In genomic region chr20:50055524-50056083, GRCh38 we compare ENCODE assay signal across 19 cellular contexts. TPM values are rescaled to one million over a fixed set of nuclear protein-coding genes. Genes with fewer than 3 reads are reported as not detected.
A peak's percentile ranks its signal among the peaks of the same experiment; 100 is the strongest.
DNase-seq lines count a peak whose midpoint lies in the region; TF ChIP-seq lines count a peak whose summit lies in the region.
"Had no signal": no experiment of that assay in that cellular context is flagged by ENCODE, and none has a peak within 500 bp of the region (broad histone marks: within the 10 kb centered on the region; RNA-seq: fewer than 3 reads in every experiment).

No MANE protein-coding gene starts in this region.

- H3K4me2 ChIP-seq in Karpas-422 (ENCODE audit: low read depth, low read length, poor library complexity, severe bottlenecking): no peak overlapping the region

- peak overlapping the region; percentile 27; the same call in 1 of the 2 replicates for H3K4me3 ChIP-seq in BE2C (ENCODE audit: low read depth, low read length)
- no peak overlapping the region for H3K4me3 ChIP-seq in NT2/D1 (ENCODE audit: insufficient read length, low read depth)
- H3K4me3 ChIP-seq in HAP-1: no peak overlapping the region
- no peak overlapping the region for H3K4me3 ChIP-seq in Karpas-422 (ENCODE audit: low read length)
- H3K4me3 ChIP-seq: left lung, vagina had no signal

- H3K36me3 Mint-ChIP-seq in nephron (ENCODE audit: low read depth): no peaks in the 10 kb centered on the region
- H3K36me3 Mint-ChIP-seq: activated naive CD4-positive, alpha-beta T cell treated with anti-CD3 and anti-CD28 coated beads, Interleukin-2, amount 10 ng/mL, durations not matched to agents 7 days and 5 days had no signal

- H3K9me3 ChIP-seq in BE2C (no peaks in the 10 kb centered on the region), NT2/D1 (ENCODE audit: insufficient read depth, low read length) (no peaks in the 10 kb centered on the region), HAP-1 (no peaks in the 10 kb centered on the region), Karpas-422 (ENCODE audit: low read length) (no peaks in the 10 kb centered on the region)
- H3K9me3 ChIP-seq: left lung, vagina had no signal

- H3K4me1 ChIP-seq in BE2C (peaks cover 13% of the 10 kb centered on the region), NT2/D1 (ENCODE audit: insufficient read depth, insufficient read length) (peaks cover 13% of the 10 kb centered on the region), HAP-1 (no peaks in the 10 kb centered on the region), Karpas-422 (ENCODE audit: low read length) (no peaks in the 10 kb centered on the region)

- H3K9me3 Mint-ChIP-seq in nephron: no peaks in the 10 kb centered on the region
- H3K9me3 Mint-ChIP-seq: activated naive CD4-positive, alpha-beta T cell treated with anti-CD3 and anti-CD28 coated beads, Interleukin-2, amount 10 ng/mL, durations not matched to agents 7 days and 5 days; activated T-cell treated with anti-CD3 and anti-CD28 coated beads, Interleukin-2, amount 50 U/mL, for 4 hours; effector memory CD8-positive, alpha-beta T cell had no signal

- H3K27me3 ChIP-seq in BE2C: no peaks in the 10 kb centered on the region
- H3K27me3 ChIP-seq in NT2/D1 (ENCODE audit: insufficient read depth, insufficient read length): no peaks in the 10 kb centered on the region
- no peaks in the 10 kb centered on the region for H3K27me3 ChIP-seq in HAP-1 (ENCODE audit: low read depth)
- H3K27me3 ChIP-seq in Karpas-422 (ENCODE audit: low read length): no peaks in the 10 kb centered on the region
- H3K27me3 ChIP-seq: vagina had no signal

- no peaks in the 10 kb centered on the region for H3K79me2 ChIP-seq in Karpas-422 (ENCODE audit: low read length)

- TF ChIP-seq CTCF in BE2C (IDR thresholded peaks at IDR 0.05; ENCODE audit: low read depth, low read length): no peak
- no peak for TF ChIP-seq CTCF in nephron (IDR thresholded peaks at IDR 0.05; ENCODE audit: unreplicated experiment in 3 of 3)

- peaks cover 39% of the 10 kb centered on the region for H3K4me1 Mint-ChIP-seq in nephron
- H3K4me1 Mint-ChIP-seq: activated naive CD4-positive, alpha-beta T cell treated with anti-CD3 and anti-CD28 coated beads, Interleukin-2, amount 10 ng/mL, durations not matched to agents 7 days and 5 days had no signal

- in situ Hi-C loops in HAP-1 (cut with MboI; ENCODE audit: low sequenced_read_pairs): loop anchor here (25.0 kb wide), 1 partner anchor 443 kb away; no protein-coding TSS in a partner anchor

- no peaks in the 10 kb centered on the region for H4K20me1 ChIP-seq in Karpas-422 (ENCODE audit: insufficient read depth, low read depth, low read length)

- H3K27ac Mint-ChIP-seq in nephron: peak overlapping the region; percentile 91 to 96 (median 93)
- H3K27ac Mint-ChIP-seq: activated naive CD4-positive, alpha-beta T cell treated with anti-CD3 and anti-CD28 coated beads, Interleukin-2, amount 10 ng/mL, durations not matched to agents 7 days and 5 days; effector memory CD8-positive, alpha-beta T cell had no signal

- no peak overlapping the region for H2AFZ ChIP-seq in Karpas-422 (ENCODE audit: low read length)

- no peaks in the 10 kb centered on the region for H3K27me3 Mint-ChIP-seq in nephron (ENCODE audit: low read depth)

- no peaks in the 10 kb centered on the region for H3K9me2 ChIP-seq in Karpas-422 (replicated peaks; ENCODE audit: insufficient read depth, low read length)

- H3K4me3 Mint-ChIP-seq in nephron: peak overlapping the region in 2 of 3 experiments; percentile 20 to 23
- H3K4me3 Mint-ChIP-seq: activated naive CD4-positive, alpha-beta T cell treated with anti-CD3 and anti-CD28 coated beads, Interleukin-2, amount 10 ng/mL, durations not matched to agents 7 days and 5 days; activated T-cell treated with anti-CD3 and anti-CD28 coated beads, Interleukin-2, amount 50 U/mL, for 4 hours; effector memory CD8-positive, alpha-beta T cell had no signal

- H3K36me3 ChIP-seq in BE2C (no peaks in the 10 kb centered on the region), NT2/D1 (ENCODE audit: insufficient read depth, insufficient read length, low read length) (no peaks in the 10 kb centered on the region), HAP-1 (replicated peaks) (no peaks in the 10 kb centered on the region), Karpas-422 (ENCODE audit: insufficient read depth, low read length) (no peaks in the 10 kb centered on the region)
- H3K36me3 ChIP-seq: left lung, vagina had no signal

- peak overlapping the region; percentile 60 for H3K27ac ChIP-seq in cingulate gyrus (ENCODE audit: low read depth, low read length)
- no peak overlapping the region for H3K27ac ChIP-seq in Karpas-422 (ENCODE audit: low read length)
- H3K27ac ChIP-seq: left lung, vagina had no signal

- peak overlapping the region; percentile 59 for H3K9ac ChIP-seq in NT2/D1 (ENCODE audit: insufficient read length, low read depth)
- no peak overlapping the region for H3K9ac ChIP-seq in Karpas-422 (ENCODE audit: low read length)

- DNase-seq in BE2C (no peak), NT2/D1 (ENCODE audit: low read depth, low spot score) (no peak), HAP-1 (ENCODE audit: low spot score in 2 of 2) (no peak), DMS153 treated with DMSO at 0.1 percent for 48 hours (lab: John Stamatoyannopoulos, UW; ENCODE audit: unreplicated experiment) (no peak), NCI-H82 treated with DMSO at 0.1 percent for 48 hours (lab: John Stamatoyannopoulos, UW; ENCODE audit: unreplicated experiment) (no peak), Karpas-422 (no peak)
- DNase-seq: activated CD4-positive, alpha-beta T cell treated with anti-CD3 and anti-CD28 coated beads for 1 hour; activated CD8-positive, alpha-beta memory T cell treated with anti-CD3 and anti-CD28 coated beads for 24 hours; activated naive CD4-positive, alpha-beta T cell treated with anti-CD3 and anti-CD28 coated beads, Interleukin-2, amount 10 ng/mL, durations not matched to agents 7 days and 5 days; activated T-cell treated with anti-CD3 and anti-CD28 coated beads, Interleukin-2, amount 50 U/mL, for 4 hours; effector memory CD8-positive, alpha-beta T cell; KG1; left lung; NCI-H187; RPMI8226; SW 1271 had no signal

RNA-seq across cellular contexts. Expression of gene UBE2V1, which starts 57.3 kb away (rescaled TPM):
- polyA plus RNA-seq in BE2C (2012; ENCODE audit: insufficient read depth, insufficient read length, low read depth): 88.4 TPM
- 76.7 and 95.6 TPM in 2 replicates for total RNA-seq in Karpas-422 (2014; rRNA removed; shearing (Covaris generic); ENCODE audit: low replicate concordance)
